In genomic region chr3:125267460-125267859, GRCh38 we compare ENCODE assay signal across 15 cellular contexts. TPM values are rescaled to one million over a fixed set of nuclear protein-coding genes. Genes with fewer than 3 reads are reported as not detected.
DNase-seq lines count a peak whose midpoint lies in the region; ATAC-seq and TF ChIP-seq lines count a peak whose summit lies in the region.
"Had no signal": no experiment of that assay in that cellular context is flagged by ENCODE, and none has a peak within 500 bp of the region (broad histone marks: within the 10 kb centered on the region; RNA-seq: fewer than 3 reads in every experiment).

No MANE protein-coding gene starts in this region.

- no peak overlapping the region for H3K27ac ChIP-seq in CD8-positive, alpha-beta T cell (ENCODE audit: low read depth, low read length)
- H3K27ac ChIP-seq: 22Rv1, C4-2B had no signal

- H3K27me3 Mint-ChIP-seq in activated naive CD4-positive, alpha-beta T cell treated with anti-CD3 and anti-CD28 coated beads, Interleukin-2, amount 50 U/mL, for 24 hours, result no peaks in the 10 kb centered on the region
- H3K27me3 Mint-ChIP-seq in activated naive CD4-positive, alpha-beta T cell treated with anti-CD3 and anti-CD28 coated beads for 36 hours (ENCODE audit: low read depth), result no peaks in the 10 kb centered on the region
- H3K27me3 Mint-ChIP-seq in CD8-positive, alpha-beta T cell (ENCODE audit: low read depth), result no peaks in the 10 kb centered on the region
- no peaks in the 10 kb centered on the region for H3K27me3 Mint-ChIP-seq in memory B cell
- H3K27me3 Mint-ChIP-seq: B cell; CD8-positive, alpha-beta memory T cell had no signal

- POLR2A ChIA-PET in CD8-positive, alpha-beta T cell (lab: Charles Lee), result no interaction called here

- TF ChIP-seq CTCF in CD8-positive, alpha-beta T cell (IDR thresholded peaks at IDR 0.05), result no peak
- TF ChIP-seq CTCF in BE2C (IDR thresholded peaks at IDR 0.05; ENCODE audit: low read depth, low read length), result no peak

- H3K9me3 ChIP-seq in CD8-positive, alpha-beta T cell (ENCODE audit: low read length), result no peaks in the 10 kb centered on the region
- H3K9me3 ChIP-seq in BE2C, result no peaks in the 10 kb centered on the region
- H3K9me3 ChIP-seq: Caco-2 had no signal

- peak overlapping the region; percentile 18 for H3K27ac Mint-ChIP-seq in activated naive CD4-positive, alpha-beta T cell treated with anti-CD3 and anti-CD28 coated beads, Interleukin-2, amount 50 U/mL, for 24 hours
- H3K27ac Mint-ChIP-seq in activated naive CD4-positive, alpha-beta T cell treated with anti-CD3 and anti-CD28 coated beads for 36 hours, result no peak overlapping the region
- peak overlapping the region; percentile 39 for H3K27ac Mint-ChIP-seq in CD8-positive, alpha-beta T cell
- peak overlapping the region; percentile 6 for H3K27ac Mint-ChIP-seq in memory B cell
- H3K27ac Mint-ChIP-seq: B cell had no signal

- H3K27me3 ChIP-seq in CD8-positive, alpha-beta T cell (ENCODE audit: insufficient read depth, low read length), result no peaks in the 10 kb centered on the region
- no peaks in the 10 kb centered on the region for H3K27me3 ChIP-seq in BE2C

- no peaks in the 10 kb centered on the region for H3K9me3 Mint-ChIP-seq in activated naive CD4-positive, alpha-beta T cell treated with anti-CD3 and anti-CD28 coated beads, Interleukin-2, amount 50 U/mL, for 24 hours
- no peaks in the 10 kb centered on the region for H3K9me3 Mint-ChIP-seq in activated naive CD4-positive, alpha-beta T cell treated with anti-CD3 and anti-CD28 coated beads for 36 hours
- no peaks in the 10 kb centered on the region for H3K9me3 Mint-ChIP-seq in CD8-positive, alpha-beta T cell
- H3K9me3 Mint-ChIP-seq in memory B cell, result no peaks in the 10 kb centered on the region
- H3K9me3 Mint-ChIP-seq: CD8-positive, alpha-beta memory T cell had no signal

- no peak for DNase-seq in activated naive CD4-positive, alpha-beta T cell treated with anti-CD3 and anti-CD28 coated beads for 36 hours
- no peak for DNase-seq in CD8-positive, alpha-beta T cell
- DNase-seq in cerebellar cortex (ENCODE audit: low spot score) (peak; percentile 34), memory B cell (ENCODE audit: low spot score in 2 of 2) (no peak), BE2C (no peak), NCI-H510A (lab: John Stamatoyannopoulos, UW) (no peak)
- DNase-seq: Caco-2; CD8-positive, alpha-beta memory T cell; IMR-90; KBM-7 had no signal

- CTCF ChIA-PET in activated naive CD4-positive, alpha-beta T cell treated with anti-CD3 and anti-CD28 coated beads for 36 hours (lab: Charles Lee), result no interaction called here
- CTCF ChIA-PET in CD8-positive, alpha-beta T cell (lab: Charles Lee), result no interaction called here

- H3K4me1 ChIP-seq in CD8-positive, alpha-beta T cell (ENCODE audit: insufficient read depth, low read length), result no peaks in the 10 kb centered on the region
- no peaks in the 10 kb centered on the region; the same call in 1 of the 2 replicates for H3K4me1 ChIP-seq in BE2C
- H3K4me1 ChIP-seq: Caco-2 had no signal

- H3K4me3 ChIP-seq in CD8-positive, alpha-beta T cell (ENCODE audit: low read depth, low read length), result no peak overlapping the region
- no peak overlapping the region for H3K4me3 ChIP-seq in BE2C (ENCODE audit: low read depth, low read length)

- peaks cover 34% of the 10 kb centered on the region for H3K4me1 Mint-ChIP-seq in activated naive CD4-positive, alpha-beta T cell treated with anti-CD3 and anti-CD28 coated beads, Interleukin-2, amount 50 U/mL, for 24 hours
- H3K4me1 Mint-ChIP-seq in activated naive CD4-positive, alpha-beta T cell treated with anti-CD3 and anti-CD28 coated beads for 36 hours (ENCODE audit: low read depth), result peaks cover 13% of the 10 kb centered on the region
- peaks cover 17% of the 10 kb centered on the region for H3K4me1 Mint-ChIP-seq in CD8-positive, alpha-beta T cell (ENCODE audit: low read depth)
- peaks cover 10% of the 10 kb centered on the region for H3K4me1 Mint-ChIP-seq in memory B cell

- H3K36me3 Mint-ChIP-seq in activated naive CD4-positive, alpha-beta T cell treated with anti-CD3 and anti-CD28 coated beads, Interleukin-2, amount 50 U/mL, for 24 hours, result peaks cover 31% of the 10 kb centered on the region
- peaks cover 28% of the 10 kb centered on the region for H3K36me3 Mint-ChIP-seq in activated naive CD4-positive, alpha-beta T cell treated with anti-CD3 and anti-CD28 coated beads for 36 hours (ENCODE audit: low read depth)
- peaks cover 49% of the 10 kb centered on the region for H3K36me3 Mint-ChIP-seq in CD8-positive, alpha-beta T cell
- peaks cover 35% of the 10 kb centered on the region for H3K36me3 Mint-ChIP-seq in memory B cell

- ATAC-seq in CD8-positive, alpha-beta T cell, result no peak
- no peak for ATAC-seq in memory B cell (ENCODE audit: low read depth)
- ATAC-seq in HG03439 (IDR thresholded peaks at IDR 0.05; ENCODE audit: unreplicated experiment), result no peak

- H3K36me3 ChIP-seq in CD8-positive, alpha-beta T cell (ENCODE audit: insufficient read depth, low read length), result no peaks in the 10 kb centered on the region
- H3K36me3 ChIP-seq in BE2C, result peaks cover 13% of the 10 kb centered on the region; the same call in 1 of the 2 replicates

- no peak overlapping the region for H3K4me3 Mint-ChIP-seq in activated naive CD4-positive, alpha-beta T cell treated with anti-CD3 and anti-CD28 coated beads, Interleukin-2, amount 50 U/mL, for 24 hours
- no peak overlapping the region for H3K4me3 Mint-ChIP-seq in activated naive CD4-positive, alpha-beta T cell treated with anti-CD3 and anti-CD28 coated beads for 36 hours
- no peak overlapping the region for H3K4me3 Mint-ChIP-seq in CD8-positive, alpha-beta T cell
- no peak overlapping the region for H3K4me3 Mint-ChIP-seq in memory B cell
- H3K4me3 Mint-ChIP-seq: B cell; CD8-positive, alpha-beta memory T cell had no signal

- intact Hi-C loops in activated naive CD4-positive, alpha-beta T cell treated with anti-CD3 and anti-CD28 coated beads for 36 hours (cut with micrococcal nuclease), result no loop called here
- intact Hi-C loops in CD8-positive, alpha-beta T cell (cut with DNase I, micrococcal nuclease), result no loop called here

RNA-seq across cellular contexts. Expression of gene SLC12A8, which starts 54.9 kb away (rescaled TPM):
- 1 to 10 TPM; 1.1 TPM for total RNA-seq in activated naive CD4-positive, alpha-beta T cell treated with anti-CD3 and anti-CD28 coated beads for 36 hours
- total RNA-seq in CD8-positive, alpha-beta T cell, result not detected
- 4.8 TPM for polyA plus RNA-seq in BE2C (2012; ENCODE audit: insufficient read depth, insufficient read length, low read depth)
- polyA plus RNA-seq: CD8-positive, alpha-beta memory T cell had no signal
